31 cellular contexts compared by ENCODE assay signal in the genomic region with DNA sequence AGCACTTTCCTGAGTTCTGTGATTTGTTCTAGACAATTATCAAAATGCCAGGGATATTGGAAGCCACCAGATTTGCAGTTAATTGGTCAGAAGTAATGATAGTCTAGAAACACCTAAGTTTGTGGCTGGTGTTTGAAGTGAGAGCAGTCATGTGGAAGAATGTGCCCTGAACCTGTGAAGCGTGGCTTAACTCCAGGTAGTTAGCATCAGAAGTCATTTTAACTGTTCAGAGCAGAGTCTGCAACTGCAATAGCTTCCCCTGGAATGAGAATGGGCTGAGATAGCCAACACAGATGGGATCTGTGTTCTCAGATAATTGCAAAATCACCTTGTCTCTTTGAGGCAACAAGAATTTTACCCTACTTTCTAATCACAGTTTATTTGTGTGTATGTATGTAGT.
"Had no signal": no experiment of that assay in that cellular context is flagged by ENCODE, and none has a peak within 500 bp of the region (broad histone marks: within the 10 kb centered on the region; RNA-seq: fewer than 3 reads in every experiment).

No MANE protein-coding gene starts in this region.

- H3K27me3 Mint-ChIP-seq: activated CD4-positive, alpha-beta T cell treated with anti-CD3 and anti-CD28 coated beads, Interleukin-2, amount 10 ng/mL, durations not matched to agents 7 days and 5 days; activated CD8-positive, alpha-beta T cell treated with anti-CD3 and anti-CD28 coated beads for 36 hours; progenitor cell of endocrine pancreas; T-helper 17 cell had no signal

- DNase-seq: activated CD4-positive, alpha-beta T cell treated with anti-CD3 and anti-CD28 coated beads for 1 hour; activated CD4-positive, alpha-beta T cell treated with anti-CD3 and anti-CD28 coated beads, Interleukin-2, amount 10 ng/mL, durations not matched to agents 7 days and 5 days; activated CD8-positive, alpha-beta T cell treated with anti-CD3 and anti-CD28 coated beads for 36 hours; activated naive CD4-positive, alpha-beta T cell; activated T-cell treated with anti-CD3 and anti-CD28 coated beads, Interleukin-2, amount 50 U/mL, for 48 hours; cerebellar nuclear complex; colonic mucosa; effector CD8-positive, alpha-beta T cell; esophagus squamous epithelium; glutamatergic neuron; islet precursor cell; lower lobe of right lung; mesendoderm; mucosa of descending colon; sigmoid colon; small intestine; stimulated activated CD4-positive, alpha-beta T cell treated with anti-CD3 and anti-CD28 coated beads, Interleukin-4, amount 100 ng/mL, for 4 hours; stimulated activated naive CD4-positive, alpha-beta T cell; SW 1271; T-helper 17 cell; T1000; tibial artery had no signal

- H3K27ac Mint-ChIP-seq: activated CD4-positive, alpha-beta T cell treated with anti-CD3 and anti-CD28 coated beads, Interleukin-2, amount 10 ng/mL, durations not matched to agents 7 days and 5 days; activated CD8-positive, alpha-beta T cell treated with anti-CD3 and anti-CD28 coated beads for 36 hours; activated naive CD4-positive, alpha-beta T cell treated with anti-CD3 and anti-CD28 coated beads, Interleukin-2, amount 50 U/mL, for 72 hours; activated T-helper 2 cell treated with anti-CD3 and anti-CD28 coated beads, Interferon-gamma antibody, Interleukin-2, Interleukin-4, amounts not matched to agents 10 μg/mL and 5 μg/mL and 100 μg/mL, durations not matched to agents 14 hours and 24 hours and 36 hours; progenitor cell of endocrine pancreas; T-helper 17 cell had no signal

- H3K4me3 ChIP-seq: colonic mucosa, esophagus squamous epithelium, lower lobe of right lung, mucosa of descending colon, sigmoid colon, suprapubic skin, tibial artery had no signal

- H3K4me1 Mint-ChIP-seq: activated CD4-positive, alpha-beta T cell treated with anti-CD3 and anti-CD28 coated beads, Interleukin-2, amount 10 ng/mL, durations not matched to agents 7 days and 5 days; nephron; T-helper 17 cell had no signal

- H3K9me3 Mint-ChIP-seq: activated T-helper 2 cell treated with anti-CD3 and anti-CD28 coated beads, Interferon-gamma antibody, Interleukin-2, Interleukin-4, amounts not matched to agents 10 μg/mL and 5 μg/mL and 100 μg/mL, durations not matched to agents 14 hours and 24 hours and 36 hours had no signal

- H3K27me3 ChIP-seq: colonic mucosa, esophagus squamous epithelium, sigmoid colon, suprapubic skin, tibial artery had no signal

- H3K4me3 Mint-ChIP-seq: activated CD4-positive, alpha-beta T cell treated with anti-CD3 and anti-CD28 coated beads, Interleukin-2, amount 10 ng/mL, durations not matched to agents 7 days and 5 days; activated CD8-positive, alpha-beta T cell treated with anti-CD3 and anti-CD28 coated beads for 36 hours; nephron; T-helper 17 cell had no signal

- H3K4me1 ChIP-seq: colonic mucosa, esophagus squamous epithelium, lower lobe of right lung, suprapubic skin, tibial artery had no signal

- H3K36me3 ChIP-seq: colonic mucosa, esophagus squamous epithelium, lower lobe of right lung, sigmoid colon, suprapubic skin, tibial artery had no signal

- H3K9me3 ChIP-seq: colonic mucosa, lower lobe of right lung, sigmoid colon, suprapubic skin had no signal

- ATAC-seq: activated CD8-positive, alpha-beta T cell treated with anti-CD3 and anti-CD28 coated beads for 36 hours; activated naive CD4-positive, alpha-beta T cell treated with anti-CD3 and anti-CD28 coated beads, Interleukin-2, amount 50 U/mL, for 72 hours; left lobe of liver; mucosa of descending colon; T-helper 17 cell had no signal

- H3K27ac ChIP-seq: colonic mucosa, epithelial cell of prostate, esophagus squamous epithelium, lower lobe of right lung, sigmoid colon, suprapubic skin, tibial artery had no signal

- FAIRE-seq: endometrium, frontal cortex, small intestine had no signal
